Comparison of ENCODE assay signal across 9 cellular contexts in genomic region chr18:28177828-28178635, GRCh38. TPM values are rescaled to one million over a fixed set of nuclear protein-coding genes. Genes with fewer than 3 reads are reported as not detected.
DNase-seq lines count a peak whose midpoint lies in the region; ATAC-seq and TF ChIP-seq lines count a peak whose summit lies in the region.
"Had no signal": no experiment of that assay in that cellular context is flagged by ENCODE, and none has a peak within 500 bp of the region (broad histone marks: within the 10 kb centered on the region; RNA-seq: fewer than 3 reads in every experiment).

No MANE protein-coding gene starts in this region.

- TF ChIP-seq POLR2A in stomach (IDR thresholded peaks at IDR 0.05) = no peak

- H3K4me1 ChIP-seq in HEK293 (ENCODE audit: control insufficient read depth, insufficient read depth, low read length) = peaks cover 13% of the 10 kb centered on the region
- H3K4me1 ChIP-seq in stomach = peaks cover 12 to 36% (median 30%) of the 10 kb centered on the region in 4 donors

- 1 to 3% (median 2%) methylated on average over 35 to 83 of the region's 83 CpGs for WGBS in stomach, 5 donors

- no peaks in the 10 kb centered on the region for H3K27me3 Mint-ChIP-seq in chondrocyte (ENCODE audit: low read depth)

- H3K27ac Mint-ChIP-seq in chondrocyte (ENCODE audit: unreplicated experiment) = peak overlapping the region; percentile 58

- ATAC-seq in left colon = peak; percentile 29

- peaks cover 0 to 58% (median 34%) of the 10 kb centered on the region in 3 donors for H3K27me3 ChIP-seq in stomach

- H3K36me3 Mint-ChIP-seq in chondrocyte (ENCODE audit: low read depth) = peaks cover 2% of the 10 kb centered on the region

- no peaks in the 10 kb centered on the region for H3K9me3 Mint-ChIP-seq in chondrocyte (ENCODE audit: low read depth)

- peak overlapping the region; percentile 85 for H3K4me3 Mint-ChIP-seq in chondrocyte (ENCODE audit: unreplicated experiment)

- no peaks in the 10 kb centered on the region for H3K9me3 ChIP-seq in HEK293 (ENCODE audit: control insufficient read depth, insufficient read depth, low read depth, low read length)
- H3K9me3 ChIP-seq in stomach = no peaks in the 10 kb centered on the region

- POLR2A ChIA-PET in HEK293 (lab: Yijun Ruan, JAX) = interaction anchor here (0.6 to 2.2 kb wide), 18 partner anchors 19 to 1666 kb away, joined by 3 to 7 read pairs (median 4); no protein-coding TSS in a partner anchor

- DNase-seq in C1 segment of cervical spinal cord (lab: John Stamatoyannopoulos, UW) (peak; percentile 3 to 83 (median 76)), NCI-H748 treated with DMSO at 0.1 percent for 48 hours (lab: John Stamatoyannopoulos, UW) (peak; percentile 65), chondrocyte (ENCODE audit: low spot score) (no peak), left colon (no peak), stomach (peak; percentile 67), SIG-M5 treated with dmso at 0.1 percent for 504 hours (lab: John Stamatoyannopoulos, UW; ENCODE audit: unreplicated experiment) (no peak)
- DNase-seq in stimulated activated CD8-positive, alpha-beta memory T cell treated with anti-CD3 and anti-CD28 coated beads, Interleukin-4, amount 100 ng/mL, for 48 hours = no peak

- peak overlapping the region; percentile 82 for H3K4me3 ChIP-seq in HEK293 (ENCODE audit: low read depth, low read length)
- H3K4me3 ChIP-seq in stomach = peak overlapping the region; percentile 60 to 82 (median 71)

- no peak for TF ChIP-seq EP300 in stomach (IDR thresholded peaks at IDR 0.05)

- H3K36me3 ChIP-seq in HEK293 (ENCODE audit: control insufficient read depth in 2 of 2, insufficient read depth in 1 of 2, low read length in 2 of 2) (no peaks in the 10 kb centered on the region), stomach (no peaks in the 10 kb centered on the region)

- intact Hi-C loops in left colon (cut with DNase I, micrococcal nuclease) (no loop called here), stomach (cut with DNase I; ENCODE audit: low total_unique reads) (no loop called here)

- TF ChIP-seq CTCF in HEK293 (tag by site-specific recombination; IDR thresholded peaks at IDR 0.05) = peak; percentile 55; the same call in 1 of the 2 replicates
- TF ChIP-seq CTCF in chondrocyte (IDR thresholded peaks at IDR 0.05) = peak; percentile 53
- TF ChIP-seq CTCF in stomach (IDR thresholded peaks at IDR 0.05) = peak in 1 of 7 experiments; percentile 7

- H3K27ac ChIP-seq in HEK293 (ENCODE audit: extremely low read depth, low read depth, low read length) (peak overlapping the region; percentile 99), stomach (peak overlapping the region; percentile 51 to 90 (median 71))

- CTCF ChIA-PET in HEK293 (lab: Yijun Ruan, JAX) = interaction anchor here (1.6 kb wide), 1 partner anchor 574 kb away, joined by 5 read pairs; no protein-coding TSS in a partner anchor

- H3K4me1 Mint-ChIP-seq in chondrocyte (ENCODE audit: low read depth) = peaks cover 26% of the 10 kb centered on the region

TF ChIP-seq in HEK293, 187 proteins besides CTCF, POLR2A, EP300 and RAD21 (continues in another document):
- TF ChIP-seq ZBTB11 (tag by site-specific recombination; conservative IDR thresholded peaks at IDR 0.05; ENCODE audit: low read depth) (0 out of 2 replicates have a peak, but pooled peaks have one; percentile 13), ZSCAN30 (tag by site-specific recombination; IDR thresholded peaks at IDR 0.05) (0 out of 2 replicates have a peak, but pooled peaks have one; percentile 16), ZBTB8A (tag by site-specific recombination; IDR thresholded peaks at IDR 0.05) (peak; percentile 31), ZNF843 (tag by site-specific recombination; IDR thresholded peaks at IDR 0.05) (peak; percentile 48; the same call in 1 of the 2 replicates), SETDB1 (IDR thresholded peaks at IDR 0.05; ENCODE audit: insufficient read length, low read length) (no peak), GLIS2 (tag by site-specific recombination; IDR thresholded peaks at IDR 0.05) (peak; percentile 77), KLF16 (tag by site-specific recombination; IDR thresholded peaks at IDR 0.05) (peak; percentile 46; the same call in 1 of the 2 replicates), ZBTB20 (tag by site-specific recombination; IDR thresholded peaks at IDR 0.05) (0 out of 2 replicates have a peak, but pooled peaks have one; percentile 20), ZNF366 (tag by site-specific recombination; conservative IDR thresholded peaks at IDR 0.05) (peak; percentile 57), ZEB2 (tag by site-specific recombination; IDR thresholded peaks at IDR 0.05) (peak; percentile 43; the same call in 1 of the 2 replicates), KLF7 (tag by site-specific recombination; IDR thresholded peaks at IDR 0.05; ENCODE audit: borderline replicate concordance) (no peak), ZNF335 (tag by site-specific recombination; conservative IDR thresholded peaks at IDR 0.05) (peak; percentile 84), HOXD13 (CRISPR knock-in tag; IDR thresholded peaks at IDR 0.05; ENCODE audit: borderline replicate concordance) (no peak), PRDM10 (tag by site-specific recombination; IDR thresholded peaks at IDR 0.05) (peak; percentile 89), ZFP37 (tag by site-specific recombination; IDR thresholded peaks at IDR 0.05) (0 out of 2 replicates have a peak, but pooled peaks have one; percentile 21), ZXDB (tag by site-specific recombination; IDR thresholded peaks at IDR 0.05) (peak; percentile 82)
- TF ChIP-seq, protein P1, sequence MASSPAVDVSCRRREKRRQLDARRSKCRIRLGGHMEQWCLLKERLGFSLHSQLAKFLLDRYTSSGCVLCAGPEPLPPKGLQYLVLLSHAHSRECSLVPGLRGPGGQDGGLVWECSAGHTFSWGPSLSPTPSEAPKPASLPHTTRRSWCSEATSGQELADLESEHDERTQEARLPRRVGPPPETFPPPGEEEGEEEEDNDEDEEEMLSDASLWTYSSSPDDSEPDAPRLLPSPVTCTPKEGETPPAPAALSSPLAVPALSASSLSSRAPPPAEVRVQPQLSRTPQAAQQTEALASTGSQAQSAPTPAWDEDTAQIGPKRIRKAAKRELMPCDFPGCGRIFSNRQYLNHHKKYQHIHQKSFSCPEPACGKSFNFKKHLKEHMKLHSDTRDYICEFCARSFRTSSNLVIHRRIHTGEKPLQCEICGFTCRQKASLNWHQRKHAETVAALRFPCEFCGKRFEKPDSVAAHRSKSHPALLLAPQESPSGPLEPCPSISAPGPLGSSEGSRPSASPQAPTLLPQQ (tag by site-specific recombination; IDR thresholded peaks at IDR 0.05) = peak; percentile 27; the same call in 1 of the 2 replicates

RNA-seq across cellular contexts. Expression of gene CDH2, which starts 1.1 kb away (rescaled TPM):
- total RNA-seq in chondrocyte (175 to 208 TPM (median 198 TPM) in 3 replicates), left colon (1 to 10 TPM in 1 of 2 donors, under 1 TPM in 1; 0.98 to 1.8 TPM), stomach (10 to 100 TPM in 2 of 5 donors, 1 to 10 TPM in 2, under 1 TPM in 1; 0.58 to 21.9 (median 9.2) TPM)
- 1 to 10 TPM; 1.3 to 3.7 (median 1.5) TPM for polyA plus RNA-seq in stomach
- total RNA-seq: mononuclear cell had no signal

Comparison
In these comparisons a context has a peak if more than half of its experiments do, and no peak if none do; other contexts are left out.
1. DNase-seq: peak in C1 segment of cervical spinal cord (14 of 14), NCI-H748 treated with DMSO at 0.1 percent for 48 hours (single experiment) and stomach (single experiment); none in chondrocyte (single experiment), left colon (0 of 2), SIG-M5 treated with dmso at 0.1 percent for 504 hours (single experiment) and stimulated activated CD8-positive, alpha-beta memory T cell treated with anti-CD3 and anti-CD28 coated beads, Interleukin-4, amount 100 ng/mL, for 48 hours (single experiment).